Comparison of ENCODE assay signal across 27 cellular contexts in the genomic region with DNA sequence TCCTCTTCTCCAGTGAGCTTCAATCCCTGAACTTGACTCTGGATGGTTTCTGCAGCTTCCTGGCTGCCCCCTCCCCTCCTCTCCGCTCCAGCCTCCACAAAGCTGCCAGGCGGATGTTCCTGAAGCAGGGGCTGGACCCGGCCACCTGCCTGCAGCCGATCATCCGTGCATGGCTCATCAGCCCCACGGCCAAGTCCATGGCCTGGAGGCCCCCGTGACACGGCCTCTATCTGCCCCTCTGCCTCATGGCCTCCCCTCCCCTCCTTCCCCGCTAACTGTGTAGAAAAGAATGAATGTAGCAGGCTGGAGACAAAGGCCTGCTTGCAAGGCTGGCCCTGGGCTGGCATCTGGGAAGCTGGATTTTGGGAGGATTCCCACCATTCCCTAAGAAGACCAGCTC.
A peak's percentile ranks its signal among the peaks of the same experiment; 100 is the strongest.
DNase-seq lines count a peak whose midpoint lies in the region; ATAC-seq lines count a peak whose summit lies in the region.
"Had no signal": no experiment of that assay in that cellular context is flagged by ENCODE, and none has a peak within 500 bp of the region (broad histone marks: within the 10 kb centered on the region; RNA-seq: fewer than 3 reads in every experiment).

No MANE protein-coding gene starts in this region.

- no peak overlapping the region for H3K4me3 Mint-ChIP-seq in T-helper 1 cell treated with Interleukin-12 subunit alpha and Interleukin-12 subunit beta and Interleukin-4 antibody, amounts not matched to agents 30 μg/mL and 1 μg/mL, for 36 hours
- H3K4me3 Mint-ChIP-seq: activated CD4-positive, alpha-beta memory T cell treated with anti-CD3 and anti-CD28 coated beads for 36 hours; type B pancreatic cell had no signal

- peaks cover 2% of the 10 kb centered on the region for H3K36me3 Mint-ChIP-seq in T-helper 1 cell treated with Interleukin-12 subunit alpha and Interleukin-12 subunit beta and Interleukin-4 antibody, amounts not matched to agents 30 μg/mL and 1 μg/mL, for 36 hours (ENCODE audit: low read depth)
- H3K36me3 Mint-ChIP-seq: activated CD4-positive, alpha-beta memory T cell treated with anti-CD3 and anti-CD28 coated beads for 36 hours; type B pancreatic cell had no signal

- H3K36me3 ChIP-seq in SK-N-MC (ENCODE audit: insufficient read depth, low read length) = no peaks in the 10 kb centered on the region
- H3K36me3 ChIP-seq: colonic mucosa had no signal

- H3K27ac ChIP-seq in SK-N-MC = peak overlapping the region; percentile 25; the same call in 1 of the 2 replicates
- peak overlapping the region; percentile 89 for H3K27ac ChIP-seq in substantia nigra (ENCODE audit: low read depth, low read length, poor library complexity, severe bottlenecking)
- H3K27ac ChIP-seq: C4-2B, colonic mucosa, hepatocyte had no signal

- H3K4me1 Mint-ChIP-seq in T-helper 1 cell treated with Interleukin-12 subunit alpha and Interleukin-12 subunit beta and Interleukin-4 antibody, amounts not matched to agents 30 μg/mL and 1 μg/mL, for 36 hours (ENCODE audit: low read depth) = peaks cover 19% of the 10 kb centered on the region

- H3K27ac Mint-ChIP-seq in T-helper 1 cell treated with Interleukin-12 subunit alpha and Interleukin-12 subunit beta and Interleukin-4 antibody, amounts not matched to agents 30 μg/mL and 1 μg/mL, for 36 hours = peak overlapping the region; percentile 50
- H3K27ac Mint-ChIP-seq: activated CD4-positive, alpha-beta memory T cell treated with anti-CD3 and anti-CD28 coated beads for 36 hours; type B pancreatic cell had no signal

- H3K9ac ChIP-seq in SK-N-MC (ENCODE audit: insufficient read length) = no peak overlapping the region

- no peaks in the 10 kb centered on the region for H3K9me3 Mint-ChIP-seq in T-helper 1 cell treated with Interleukin-12 subunit alpha and Interleukin-12 subunit beta and Interleukin-4 antibody, amounts not matched to agents 30 μg/mL and 1 μg/mL, for 36 hours
- H3K9me3 Mint-ChIP-seq: activated CD4-positive, alpha-beta memory T cell treated with anti-CD3 and anti-CD28 coated beads for 36 hours; type B pancreatic cell had no signal

- no peak overlapping the region for H3K4me3 ChIP-seq in SK-N-MC
- H3K4me3 ChIP-seq: colonic mucosa, hepatocyte had no signal

- H3K27me3 Mint-ChIP-seq in T-helper 1 cell treated with Interleukin-12 subunit alpha and Interleukin-12 subunit beta and Interleukin-4 antibody, amounts not matched to agents 30 μg/mL and 1 μg/mL, for 36 hours (ENCODE audit: low read depth) = no peaks in the 10 kb centered on the region
- H3K27me3 Mint-ChIP-seq: activated CD4-positive, alpha-beta memory T cell treated with anti-CD3 and anti-CD28 coated beads for 36 hours; type B pancreatic cell had no signal

- DNase-seq in T-helper 1 cell (no peak), SK-N-MC (ENCODE audit: low read depth, low spot score) (no peak), medulla oblongata (ENCODE audit: extremely low spot score) (peak; percentile 65), substantia nigra (lab: John Stamatoyannopoulos, UW) (peak in 11 of 49 donors; percentile 15 to 54 (median 36)), germinal center (ENCODE audit: low spot score) (no peak)
- DNase-seq in NK-92 treated with Interleukin-12 subunit alpha and Interleukin-12 subunit beta, amount 100 ng/mL, for 24 hours (lab: John Stamatoyannopoulos, UW) = no peak
- DNase-seq: ACHN; activated CD4-positive, alpha-beta memory T cell treated with anti-CD3 and anti-CD28 coated beads for 36 hours; activated CD8-positive, alpha-beta memory T cell treated with anti-CD3 and anti-CD28 coated beads, Interleukin-2, amount 50 U/mL, for 4 hours; activated naive CD4-positive, alpha-beta T cell treated with anti-CD3 and anti-CD28 coated beads, Interleukin-2, amount 50 U/mL, for 16 hours; Caco-2; colonic mucosa; DMS79; effector memory CD4-positive, alpha-beta T cell; HCEC 1CT; left colon; mesenchymal stem cell; NCI-H1048; NCI-H1930; small intestine; stimulated activated CD4-positive, alpha-beta T cell treated with anti-CD3 and anti-CD28 coated beads, Interleukin-1b, Interleukin-23, amount 100 ng/mL, for 48 hours had no signal

- H3K9me3 ChIP-seq in SK-N-MC (ENCODE audit: low read depth, low read length) = no peaks in the 10 kb centered on the region
- H3K9me3 ChIP-seq: Caco-2, colonic mucosa had no signal

- no peak for ATAC-seq in GM19467 (IDR thresholded peaks at IDR 0.05; ENCODE audit: unreplicated experiment)
- ATAC-seq: activated CD4-positive, CD25-positive, alpha-beta regulatory T cell treated with anti-CD3 and anti-CD28 coated beads, Interleukin-2, amount 50 U/mL, for 24 hours; left colon had no signal
